1 cellular context compared by ENCODE assay signal in the genomic region with DNA sequence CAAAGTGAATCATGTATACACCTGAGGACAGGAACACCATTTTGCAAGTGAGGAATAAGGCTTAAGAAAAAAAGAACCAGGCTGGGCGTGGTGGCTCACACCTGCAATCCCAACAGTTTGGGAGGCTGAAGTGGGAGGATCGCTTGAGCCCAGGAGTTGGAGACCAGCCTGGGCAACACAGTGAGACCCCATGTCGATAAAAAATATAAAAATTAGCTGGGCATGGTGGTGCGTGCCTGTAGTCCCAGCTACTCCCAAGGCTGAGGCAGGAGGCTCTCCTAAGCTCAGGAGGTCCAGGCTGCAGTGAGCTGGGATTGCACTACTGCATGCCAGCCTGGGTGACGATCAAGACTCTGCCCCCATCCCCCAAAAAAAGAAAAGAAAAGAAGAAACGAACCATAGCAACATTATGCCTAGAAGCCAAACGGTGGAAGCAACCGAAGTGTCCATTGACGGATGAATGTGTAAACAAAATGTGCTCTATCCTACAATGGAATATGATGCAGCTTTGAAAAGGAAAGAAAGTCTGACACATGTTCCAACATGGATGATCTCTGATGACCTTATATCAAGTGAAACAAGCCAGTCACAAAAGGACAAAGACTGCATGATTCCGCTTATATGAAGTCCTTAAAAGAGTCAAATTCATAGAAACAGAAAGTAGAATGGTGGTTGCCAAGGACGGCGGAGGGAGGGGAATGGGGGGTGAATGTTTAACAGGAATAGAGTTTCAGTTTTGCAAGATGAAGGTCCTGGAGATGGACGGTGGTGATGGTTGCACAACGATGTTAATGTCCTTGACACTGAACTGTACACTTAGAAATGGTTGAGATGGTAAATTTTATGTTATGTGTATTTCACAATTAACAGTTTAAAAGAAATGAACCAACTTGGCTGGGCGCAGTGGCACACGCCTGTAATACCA.
TF ChIP-seq lines count a peak whose summit lies in the region.

No MANE protein-coding gene starts in this region.

TF ChIP-seq in HepG2, 621 proteins besides CTCF, POLR2A, EP300 and RAD21 (continued from another document and continues in another):
- TF ChIP-seq, protein P1, sequence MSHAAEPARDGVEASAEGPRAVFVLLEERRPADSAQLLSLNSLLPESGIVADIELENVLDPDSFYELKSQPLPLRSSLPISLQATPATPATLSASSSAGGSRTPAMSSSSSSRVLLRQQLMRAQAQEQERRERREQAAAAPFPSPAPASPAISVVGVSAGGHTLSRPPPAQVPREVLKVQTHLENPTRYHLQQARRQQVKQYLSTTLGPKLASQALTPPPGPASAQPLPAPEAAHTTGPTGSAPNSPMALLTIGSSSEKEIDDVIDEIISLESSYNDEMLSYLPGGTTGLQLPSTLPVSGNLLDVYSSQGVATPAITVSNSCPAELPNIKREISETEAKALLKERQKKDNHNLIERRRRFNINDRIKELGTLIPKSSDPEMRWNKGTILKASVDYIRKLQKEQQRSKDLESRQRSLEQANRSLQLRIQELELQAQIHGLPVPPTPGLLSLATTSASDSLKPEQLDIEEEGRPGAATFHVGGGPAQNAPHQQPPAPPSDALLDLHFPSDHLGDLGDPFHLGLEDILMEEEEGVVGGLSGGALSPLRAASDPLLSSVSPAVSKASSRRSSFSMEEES (CRISPR knock-in tag; IDR thresholded peaks at IDR 0.05) = peak; percentile 37; the same call in 1 of the 2 replicates
- TF ChIP-seq TCF12 (IDR thresholded peaks at IDR 0.05) (no peak), TCF12 (CRISPR knock-in tag; IDR thresholded peaks at IDR 0.05) (no peak), THAP11 (CRISPR knock-in tag; IDR thresholded peaks at IDR 0.05) (peak; percentile 60), ZKSCAN5 (CRISPR knock-in tag; IDR thresholded peaks at IDR 0.05) (no peak), SKI (IDR thresholded peaks at IDR 0.05; ENCODE audit: partially characterized antibody) (peak; percentile 90), ZMYM4 (CRISPR knock-in tag; IDR thresholded peaks at IDR 0.05) (peak; percentile 46; the same call in 1 of the 2 replicates), NR2C2 (CRISPR knock-in tag; IDR thresholded peaks at IDR 0.05; ENCODE audit: borderline replicate concordance) (peak; percentile 78), ZNF12 (CRISPR knock-in tag; IDR thresholded peaks at IDR 0.05) (peak; percentile 76), ZNF331 (CRISPR knock-in tag; IDR thresholded peaks at IDR 0.05) (peak; percentile 87), PRMT3 (CRISPR knock-in tag; IDR thresholded peaks at IDR 0.05; ENCODE audit: borderline replicate concordance, low read depth) (no peak), ZNF205 (CRISPR knock-in tag; IDR thresholded peaks at IDR 0.05) (no peak), POGZ (CRISPR knock-in tag; IDR thresholded peaks at IDR 0.05) (peak; percentile 65; the same call in 1 of the 2 replicates), MAF1 (CRISPR knock-in tag; IDR thresholded peaks at IDR 0.05; ENCODE audit: borderline replicate concordance) (no peak), ZNF44 (CRISPR knock-in tag; IDR thresholded peaks at IDR 0.05) (no peak), SP4 (CRISPR knock-in tag; IDR thresholded peaks at IDR 0.05) (no peak; the same call in 1 of the 2 replicates), NCOA2 (CRISPR knock-in tag; IDR thresholded peaks at IDR 0.05) (peak; percentile 80), TP53 (CRISPR knock-in tag; conservative IDR thresholded peaks at IDR 0.05) (no peak), GABPB1 (CRISPR knock-in tag; IDR thresholded peaks at IDR 0.05) (peak; percentile 31; the same call in 1 of the 2 replicates), PAF1 (CRISPR knock-in tag; IDR thresholded peaks at IDR 0.05) (no peak), SALL1 (CRISPR knock-in tag; IDR thresholded peaks at IDR 0.05) (peak; percentile 93), ZFP37 (CRISPR knock-in tag; IDR thresholded peaks at IDR 0.05; ENCODE audit: borderline replicate concordance) (no peak)
- TF ChIP-seq, protein P2, sequence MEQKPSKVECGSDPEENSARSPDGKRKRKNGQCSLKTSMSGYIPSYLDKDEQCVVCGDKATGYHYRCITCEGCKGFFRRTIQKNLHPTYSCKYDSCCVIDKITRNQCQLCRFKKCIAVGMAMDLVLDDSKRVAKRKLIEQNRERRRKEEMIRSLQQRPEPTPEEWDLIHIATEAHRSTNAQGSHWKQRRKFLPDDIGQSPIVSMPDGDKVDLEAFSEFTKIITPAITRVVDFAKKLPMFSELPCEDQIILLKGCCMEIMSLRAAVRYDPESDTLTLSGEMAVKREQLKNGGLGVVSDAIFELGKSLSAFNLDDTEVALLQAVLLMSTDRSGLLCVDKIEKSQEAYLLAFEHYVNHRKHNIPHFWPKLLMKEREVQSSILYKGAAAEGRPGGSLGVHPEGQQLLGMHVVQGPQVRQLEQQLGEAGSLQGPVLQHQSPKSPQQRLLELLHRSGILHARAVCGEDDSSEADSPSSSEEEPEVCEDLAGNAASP (CRISPR knock-in tag; IDR thresholded peaks at IDR 0.05; ENCODE audit: borderline replicate concordance) = peak; percentile 80
- TF ChIP-seq, protein P3, sequence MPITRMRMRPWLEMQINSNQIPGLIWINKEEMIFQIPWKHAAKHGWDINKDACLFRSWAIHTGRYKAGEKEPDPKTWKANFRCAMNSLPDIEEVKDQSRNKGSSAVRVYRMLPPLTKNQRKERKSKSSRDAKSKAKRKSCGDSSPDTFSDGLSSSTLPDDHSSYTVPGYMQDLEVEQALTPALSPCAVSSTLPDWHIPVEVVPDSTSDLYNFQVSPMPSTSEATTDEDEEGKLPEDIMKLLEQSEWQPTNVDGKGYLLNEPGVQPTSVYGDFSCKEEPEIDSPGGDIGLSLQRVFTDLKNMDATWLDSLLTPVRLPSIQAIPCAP (CRISPR knock-in tag; IDR thresholded peaks at IDR 0.05; ENCODE audit: low read depth) = peak; percentile 91; the same call in 1 of the 2 replicates
- TF ChIP-seq, protein P4, sequence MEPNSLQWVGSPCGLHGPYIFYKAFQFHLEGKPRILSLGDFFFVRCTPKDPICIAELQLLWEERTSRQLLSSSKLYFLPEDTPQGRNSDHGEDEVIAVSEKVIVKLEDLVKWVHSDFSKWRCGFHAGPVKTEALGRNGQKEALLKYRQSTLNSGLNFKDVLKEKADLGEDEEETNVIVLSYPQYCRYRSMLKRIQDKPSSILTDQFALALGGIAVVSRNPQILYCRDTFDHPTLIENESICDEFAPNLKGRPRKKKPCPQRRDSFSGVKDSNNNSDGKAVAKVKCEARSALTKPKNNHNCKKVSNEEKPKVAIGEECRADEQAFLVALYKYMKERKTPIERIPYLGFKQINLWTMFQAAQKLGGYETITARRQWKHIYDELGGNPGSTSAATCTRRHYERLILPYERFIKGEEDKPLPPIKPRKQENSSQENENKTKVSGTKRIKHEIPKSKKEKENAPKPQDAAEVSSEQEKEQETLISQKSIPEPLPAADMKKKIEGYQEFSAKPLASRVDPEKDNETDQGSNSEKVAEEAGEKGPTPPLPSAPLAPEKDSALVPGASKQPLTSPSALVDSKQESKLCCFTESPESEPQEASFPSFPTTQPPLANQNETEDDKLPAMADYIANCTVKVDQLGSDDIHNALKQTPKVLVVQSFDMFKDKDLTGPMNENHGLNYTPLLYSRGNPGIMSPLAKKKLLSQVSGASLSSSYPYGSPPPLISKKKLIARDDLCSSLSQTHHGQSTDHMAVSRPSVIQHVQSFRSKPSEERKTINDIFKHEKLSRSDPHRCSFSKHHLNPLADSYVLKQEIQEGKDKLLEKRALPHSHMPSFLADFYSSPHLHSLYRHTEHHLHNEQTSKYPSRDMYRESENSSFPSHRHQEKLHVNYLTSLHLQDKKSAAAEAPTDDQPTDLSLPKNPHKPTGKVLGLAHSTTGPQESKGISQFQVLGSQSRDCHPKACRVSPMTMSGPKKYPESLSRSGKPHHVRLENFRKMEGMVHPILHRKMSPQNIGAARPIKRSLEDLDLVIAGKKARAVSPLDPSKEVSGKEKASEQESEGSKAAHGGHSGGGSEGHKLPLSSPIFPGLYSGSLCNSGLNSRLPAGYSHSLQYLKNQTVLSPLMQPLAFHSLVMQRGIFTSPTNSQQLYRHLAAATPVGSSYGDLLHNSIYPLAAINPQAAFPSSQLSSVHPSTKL (CRISPR knock-in tag; IDR thresholded peaks at IDR 0.05) = peak; percentile 95
- TF ChIP-seq, protein P5, sequence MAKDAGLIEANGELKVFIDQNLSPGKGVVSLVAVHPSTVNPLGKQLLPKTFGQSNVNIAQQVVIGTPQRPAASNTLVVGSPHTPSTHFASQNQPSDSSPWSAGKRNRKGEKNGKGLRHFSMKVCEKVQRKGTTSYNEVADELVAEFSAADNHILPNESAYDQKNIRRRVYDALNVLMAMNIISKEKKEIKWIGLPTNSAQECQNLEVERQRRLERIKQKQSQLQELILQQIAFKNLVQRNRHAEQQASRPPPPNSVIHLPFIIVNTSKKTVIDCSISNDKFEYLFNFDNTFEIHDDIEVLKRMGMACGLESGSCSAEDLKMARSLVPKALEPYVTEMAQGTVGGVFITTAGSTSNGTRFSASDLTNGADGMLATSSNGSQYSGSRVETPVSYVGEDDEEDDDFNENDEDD (CRISPR knock-in tag; IDR thresholded peaks at IDR 0.05; ENCODE audit: borderline replicate concordance) = no peak
- TF ChIP-seq, protein P6, sequence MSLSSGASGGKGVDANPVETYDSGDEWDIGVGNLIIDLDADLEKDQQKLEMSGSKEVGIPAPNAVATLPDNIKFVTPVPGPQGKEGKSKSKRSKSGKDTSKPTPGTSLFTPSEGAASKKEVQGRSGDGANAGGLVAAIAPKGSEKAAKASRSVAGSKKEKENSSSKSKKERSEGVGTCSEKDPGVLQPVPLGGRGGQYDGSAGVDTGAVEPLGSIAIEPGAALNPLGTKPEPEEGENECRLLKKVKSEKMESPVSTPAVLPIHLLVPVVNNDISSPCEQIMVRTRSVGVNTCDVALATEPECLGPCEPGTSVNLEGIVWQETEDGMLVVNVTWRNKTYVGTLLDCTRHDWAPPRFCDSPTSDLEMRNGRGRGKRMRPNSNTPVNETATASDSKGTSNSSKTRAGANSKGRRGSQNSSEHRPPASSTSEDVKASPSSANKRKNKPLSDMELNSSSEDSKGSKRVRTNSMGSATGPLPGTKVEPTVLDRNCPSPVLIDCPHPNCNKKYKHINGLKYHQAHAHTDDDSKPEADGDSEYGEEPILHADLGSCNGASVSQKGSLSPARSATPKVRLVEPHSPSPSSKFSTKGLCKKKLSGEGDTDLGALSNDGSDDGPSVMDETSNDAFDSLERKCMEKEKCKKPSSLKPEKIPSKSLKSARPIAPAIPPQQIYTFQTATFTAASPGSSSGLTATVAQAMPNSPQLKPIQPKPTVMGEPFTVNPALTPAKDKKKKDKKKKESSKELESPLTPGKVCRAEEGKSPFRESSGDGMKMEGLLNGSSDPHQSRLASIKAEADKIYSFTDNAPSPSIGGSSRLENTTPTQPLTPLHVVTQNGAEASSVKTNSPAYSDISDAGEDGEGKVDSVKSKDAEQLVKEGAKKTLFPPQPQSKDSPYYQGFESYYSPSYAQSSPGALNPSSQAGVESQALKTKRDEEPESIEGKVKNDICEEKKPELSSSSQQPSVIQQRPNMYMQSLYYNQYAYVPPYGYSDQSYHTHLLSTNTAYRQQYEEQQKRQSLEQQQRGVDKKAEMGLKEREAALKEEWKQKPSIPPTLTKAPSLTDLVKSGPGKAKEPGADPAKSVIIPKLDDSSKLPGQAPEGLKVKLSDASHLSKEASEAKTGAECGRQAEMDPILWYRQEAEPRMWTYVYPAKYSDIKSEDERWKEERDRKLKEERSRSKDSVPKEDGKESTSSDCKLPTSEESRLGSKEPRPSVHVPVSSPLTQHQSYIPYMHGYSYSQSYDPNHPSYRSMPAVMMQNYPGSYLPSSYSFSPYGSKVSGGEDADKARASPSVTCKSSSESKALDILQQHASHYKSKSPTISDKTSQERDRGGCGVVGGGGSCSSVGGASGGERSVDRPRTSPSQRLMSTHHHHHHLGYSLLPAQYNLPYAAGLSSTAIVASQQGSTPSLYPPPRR (CRISPR knock-in tag; IDR thresholded peaks at IDR 0.05; ENCODE audit: borderline replicate concordance) = peak; percentile 84
- TF ChIP-seq, protein P7, sequence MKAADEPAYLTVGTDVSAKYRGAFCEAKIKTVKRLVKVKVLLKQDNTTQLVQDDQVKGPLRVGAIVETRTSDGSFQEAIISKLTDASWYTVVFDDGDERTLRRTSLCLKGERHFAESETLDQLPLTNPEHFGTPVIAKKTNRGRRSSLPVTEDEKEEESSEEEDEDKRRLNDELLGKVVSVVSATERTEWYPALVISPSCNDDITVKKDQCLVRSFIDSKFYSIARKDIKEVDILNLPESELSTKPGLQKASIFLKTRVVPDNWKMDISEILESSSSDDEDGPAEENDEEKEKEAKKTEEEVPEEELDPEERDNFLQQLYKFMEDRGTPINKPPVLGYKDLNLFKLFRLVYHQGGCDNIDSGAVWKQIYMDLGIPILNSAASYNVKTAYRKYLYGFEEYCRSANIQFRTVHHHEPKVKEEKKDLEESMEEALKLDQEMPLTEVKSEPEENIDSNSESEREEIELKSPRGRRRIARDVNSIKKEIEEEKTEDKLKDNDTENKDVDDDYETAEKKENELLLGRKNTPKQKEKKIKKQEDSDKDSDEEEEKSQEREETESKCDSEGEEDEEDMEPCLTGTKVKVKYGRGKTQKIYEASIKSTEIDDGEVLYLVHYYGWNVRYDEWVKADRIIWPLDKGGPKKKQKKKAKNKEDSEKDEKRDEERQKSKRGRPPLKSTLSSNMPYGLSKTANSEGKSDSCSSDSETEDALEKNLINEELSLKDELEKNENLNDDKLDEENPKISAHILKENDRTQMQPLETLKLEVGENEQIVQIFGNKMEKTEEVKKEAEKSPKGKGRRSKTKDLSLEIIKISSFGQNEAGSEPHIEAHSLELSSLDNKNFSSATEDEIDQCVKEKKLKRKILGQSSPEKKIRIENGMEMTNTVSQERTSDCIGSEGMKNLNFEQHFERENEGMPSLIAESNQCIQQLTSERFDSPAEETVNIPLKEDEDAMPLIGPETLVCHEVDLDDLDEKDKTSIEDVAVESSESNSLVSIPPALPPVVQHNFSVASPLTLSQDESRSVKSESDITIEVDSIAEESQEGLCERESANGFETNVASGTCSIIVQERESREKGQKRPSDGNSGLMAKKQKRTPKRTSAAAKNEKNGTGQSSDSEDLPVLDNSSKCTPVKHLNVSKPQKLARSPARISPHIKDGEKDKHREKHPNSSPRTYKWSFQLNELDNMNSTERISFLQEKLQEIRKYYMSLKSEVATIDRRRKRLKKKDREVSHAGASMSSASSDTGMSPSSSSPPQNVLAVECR (CRISPR knock-in tag; IDR thresholded peaks at IDR 0.05; ENCODE audit: borderline replicate concordance) = peak; percentile 71; the same call in 1 of the 2 replicates
- TF ChIP-seq, protein P8, sequence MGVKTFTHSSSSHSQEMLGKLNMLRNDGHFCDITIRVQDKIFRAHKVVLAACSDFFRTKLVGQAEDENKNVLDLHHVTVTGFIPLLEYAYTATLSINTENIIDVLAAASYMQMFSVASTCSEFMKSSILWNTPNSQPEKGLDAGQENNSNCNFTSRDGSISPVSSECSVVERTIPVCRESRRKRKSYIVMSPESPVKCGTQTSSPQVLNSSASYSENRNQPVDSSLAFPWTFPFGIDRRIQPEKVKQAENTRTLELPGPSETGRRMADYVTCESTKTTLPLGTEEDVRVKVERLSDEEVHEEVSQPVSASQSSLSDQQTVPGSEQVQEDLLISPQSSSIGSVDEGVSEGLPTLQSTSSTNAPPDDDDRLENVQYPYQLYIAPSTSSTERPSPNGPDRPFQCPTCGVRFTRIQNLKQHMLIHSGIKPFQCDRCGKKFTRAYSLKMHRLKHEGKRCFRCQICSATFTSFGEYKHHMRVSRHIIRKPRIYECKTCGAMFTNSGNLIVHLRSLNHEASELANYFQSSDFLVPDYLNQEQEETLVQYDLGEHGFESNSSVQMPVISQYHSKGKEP (CRISPR knock-in tag; IDR thresholded peaks at IDR 0.05) = no peak
- TF ChIP-seq, protein P9, sequence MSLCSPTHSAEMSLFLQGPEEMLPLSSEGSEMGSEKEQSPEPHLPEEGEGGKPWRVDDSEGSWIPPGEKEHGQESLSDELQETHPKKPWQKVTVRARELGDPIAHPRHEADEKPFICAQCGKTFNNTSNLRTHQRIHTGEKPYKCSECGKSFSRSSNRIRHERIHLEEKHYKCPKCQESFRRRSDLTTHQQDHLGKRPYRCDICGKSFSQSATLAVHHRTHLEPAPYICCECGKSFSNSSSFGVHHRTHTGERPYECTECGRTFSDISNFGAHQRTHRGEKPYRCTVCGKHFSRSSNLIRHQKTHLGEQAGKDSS (CRISPR knock-in tag; IDR thresholded peaks at IDR 0.05; ENCODE audit: borderline replicate concordance, low read depth) = 0 out of 2 replicates have a peak, but pooled peaks have one; percentile 52
